Comparison of ENCODE assay signal across 8 cellular contexts in genomic region chr2:197293252-197294007, GRCh38. TPM values are rescaled to one million over a fixed set of nuclear protein-coding genes. Genes with fewer than 3 reads are reported as not detected.
DNase-seq lines count a peak whose midpoint lies in the region; ATAC-seq and TF ChIP-seq lines count a peak whose summit lies in the region.

No MANE protein-coding gene starts in this region.

- DNase-seq in GM06990 (ENCODE audit: extremely low read depth, insufficient read length) (peak; percentile 34), RPMI8226 (peak; percentile 60), left ventricle myocardium superior (no peak), OCI-M2 (lab: John Stamatoyannopoulos, UW; ENCODE audit: unreplicated experiment) (no peak), ovary (no peak), NCI-H128 (lab: John Stamatoyannopoulos, UW; ENCODE audit: unreplicated experiment) (no peak)
- no peak for DNase-seq in activated effector memory CD4-positive, alpha-beta T cell treated with anti-CD3 and anti-CD28 coated beads, Interleukin-2, amount 50 U/mL, for 16 hours

- intact Hi-C loops in left ventricle myocardium superior (cut with micrococcal nuclease) (no loop called here), ovary (cut with DNase I) (no loop called here)

- H3K36me3 ChIP-seq in GM06990 (ENCODE audit: control insufficient read depth, insufficient read depth, low read length) = no peaks in the 10 kb centered on the region; the same call in 1 of the 2 replicates
- H3K36me3 ChIP-seq in ovary = no peaks in the 10 kb centered on the region

- no peaks in the 10 kb centered on the region for H3K9me3 ChIP-seq in ovary

- no peaks in the 10 kb centered on the region for H3K4me1 ChIP-seq in ovary (ENCODE audit: insufficient read depth)

- H3K4me3 ChIP-seq in GM06990 (replicated peaks; ENCODE audit: low read depth, low read length) (peak overlapping the region; percentile 1; the same call in 1 of the 2 replicates), ovary (no peak overlapping the region)

- TF ChIP-seq CTCF in GM06990 (IDR thresholded peaks at IDR 0.05; ENCODE audit: insufficient read depth, low read length, poor library complexity, severe bottlenecking) = no peak
- no peak for TF ChIP-seq CTCF in ovary (IDR thresholded peaks at IDR 0.05)

- 74 to 81% (median 78%) methylated on average over 5 of the region's 5 CpGs for WGBS in ovary, 3 donors

- H3K27me3 ChIP-seq in GM06990 (replicated peaks; ENCODE audit: control insufficient read depth, insufficient read depth, low read length) (no peaks in the 10 kb centered on the region), ovary (no peaks in the 10 kb centered on the region)

- TF ChIP-seq POLR2A in ovary (IDR thresholded peaks at IDR 0.05) = no peak

- peak; percentile 36 for ATAC-seq in GM21737 (IDR thresholded peaks at IDR 0.05; ENCODE audit: unreplicated experiment)
- peak; percentile 82 for ATAC-seq in left ventricle myocardium superior

- TF ChIP-seq EP300 in ovary (IDR thresholded peaks at IDR 0.05) = no peak

- H3K27ac ChIP-seq in ovary = no peak overlapping the region

RNA-seq across cellular contexts. Expression of gene ANKRD44, which starts 17.1 kb away (rescaled TPM):
- total RNA-seq in left ventricle myocardium superior = 6.9 TPM
- 10 to 100 TPM in 6 of 7 donors, 1 to 10 TPM in 1; 9.2 to 60.0 (median 11.5) TPM for total RNA-seq in ovary
- 10 to 100 TPM in 1 of 2 donors, 1 to 10 TPM in 1; 2.6 to 10.1 TPM for polyA plus RNA-seq in ovary

Comparison
In these comparisons a context has a peak if more than half of its experiments do, and no peak if none do; other contexts are left out.
1. DNase-seq: peak in GM06990 (single experiment) and RPMI8226 (single experiment); none in left ventricle myocardium superior (single experiment), OCI-M2 (single experiment), ovary (0 of 5), activated effector memory CD4-positive, alpha-beta T cell treated with anti-CD3 and anti-CD28 coated beads, Interleukin-2, amount 50 U/mL, for 16 hours (single experiment) and NCI-H128 (single experiment).